8 cellular contexts compared by ENCODE assay signal in genomic region chr9:72871685-72872084, GRCh38.
DNase-seq lines count a peak whose midpoint lies in the region; ATAC-seq and TF ChIP-seq lines count a peak whose summit lies in the region.
"Had no signal": no experiment of that assay in that cellular context is flagged by ENCODE, and none has a peak within 500 bp of the region (broad histone marks: within the 10 kb centered on the region; RNA-seq: fewer than 3 reads in every experiment).

No MANE protein-coding gene starts in this region.

- no peak overlapping the region for H3K4me3 ChIP-seq in PC-9
- H3K4me3 ChIP-seq in fibroblast of mammary gland (ENCODE audit: control insufficient read depth, low read depth, low read length) = no peak overlapping the region
- H3K4me3 ChIP-seq in skeletal muscle satellite cell (ENCODE audit: low read length) = peak overlapping the region; percentile 29

- H3K4me1 ChIP-seq in PC-9 (replicated peaks; ENCODE audit: insufficient read depth) = no peaks in the 10 kb centered on the region
- peaks cover 11% of the 10 kb centered on the region for H3K4me1 ChIP-seq in skeletal muscle satellite cell (ENCODE audit: control insufficient read depth, insufficient read depth, low read length)

- H4K20me1 ChIP-seq in PC-9 (ENCODE audit: insufficient read depth) = no peaks in the 10 kb centered on the region

- H3K9ac ChIP-seq in skeletal muscle satellite cell (ENCODE audit: low read depth, low read length) = peak overlapping the region; percentile 49

- BruUV-seq in PC-9 (replicated peaks; lab: Mats Ljungman, UMichigan) = no TSS peak

- no peaks in the 10 kb centered on the region for H3K27me3 ChIP-seq in PC-9 (ENCODE audit: insufficient read depth, low read depth)
- H3K27me3 ChIP-seq in skeletal muscle satellite cell (ENCODE audit: control insufficient read depth, insufficient read depth, low read length) = no peaks in the 10 kb centered on the region

- H3F3A ChIP-seq in PC-9 (ENCODE audit: insufficient read depth, low read depth) = no peaks in the 10 kb centered on the region

- TF ChIP-seq CTCF in PC-9 (conservative IDR thresholded peaks at IDR 0.05) (peak; percentile 73), fibroblast of mammary gland (conservative IDR thresholded peaks at IDR 0.05; ENCODE audit: control insufficient read depth, insufficient read depth, low read depth, low read length) (peak; percentile 43)

- no peaks in the 10 kb centered on the region for H3K79me2 ChIP-seq in PC-9 (ENCODE audit: low read depth)

- no peak for ATAC-seq in GM18868 (IDR thresholded peaks at IDR 0.05; ENCODE audit: unreplicated experiment)
- ATAC-seq in GM21825 (IDR thresholded peaks at IDR 0.05; ENCODE audit: unreplicated experiment) = no peak

- H3K36me3 ChIP-seq in PC-9 (ENCODE audit: low read depth) (no peaks in the 10 kb centered on the region), skeletal muscle satellite cell (ENCODE audit: insufficient read depth, low read length) (no peaks in the 10 kb centered on the region)

- peak; percentile 15 for DNase-seq in H4 (ENCODE audit: low spot score)
- DNase-seq in PC-9 = no peak
- DNase-seq in fibroblast of mammary gland (ENCODE audit: low read depth) = peak; percentile 49
- DNase-seq in stimulated activated CD4-positive, alpha-beta T cell treated with anti-CD3 and anti-CD28 coated beads, Interleukin-2, amount 100 ng/mL, for 48 hours = no peak

- H3K9me2 ChIP-seq in PC-9 (ENCODE audit: insufficient read depth) = no peaks in the 10 kb centered on the region

- CTCF ChIA-PET in PC-9 (lab: Charles Lee) = interaction anchor here (0.6 to 1.7 kb wide), 8 partner anchors 14 to 430 kb away, joined by 3 to 7 read pairs (median 4); no protein-coding TSS in a partner anchor

- no peaks in the 10 kb centered on the region; the same call in 1 of the 2 replicates for H3K9me3 ChIP-seq in PC-9 (ENCODE audit: insufficient read depth, low read depth)
- H3K9me3 ChIP-seq in skeletal muscle satellite cell (replicated peaks; ENCODE audit: low read length) = no peaks in the 10 kb centered on the region

- no peak overlapping the region for H3K27ac ChIP-seq in PC-9
- H3K27ac ChIP-seq: epithelial cell of prostate had no signal

- POLR2A ChIA-PET in PC-9 (lab: Charles Lee; ENCODE audit: unreplicated experiment) = interaction anchor here (0.6 to 0.7 kb wide), 2 partner anchors 77 to 305 kb away, joined by 8 to 12 read pairs; no protein-coding TSS in a partner anchor

- intact Hi-C loops in PC-9 (cut with micrococcal nuclease; ENCODE audit: unreplicated experiment) = loop anchor here (1.0 to 2.0 kb wide), 4 partner anchors 152 to 329 kb away; no protein-coding TSS in a partner anchor

- H2AFZ ChIP-seq in PC-9 = no peak overlapping the region; the same call in 1 of the 2 replicates

- no peak overlapping the region for H3K4me2 ChIP-seq in PC-9
- peak overlapping the region; percentile 68 for H3K4me2 ChIP-seq in skeletal muscle satellite cell (ENCODE audit: low read length)

Comparison
In these comparisons a context has a peak if more than half of its experiments do, and no peak if none do; other contexts are left out.
1. DNase-seq: peak in H4 (single experiment) and fibroblast of mammary gland (single experiment); none in PC-9 (0 of 2) and stimulated activated CD4-positive, alpha-beta T cell treated with anti-CD3 and anti-CD28 coated beads, Interleukin-2, amount 100 ng/mL, for 48 hours (0 of 2).